In genomic region chr11:65988791-65989592, GRCh38 we compare ENCODE assay signal across 9 cellular contexts. TPM values are rescaled to one million over a fixed set of nuclear protein-coding genes. Genes with fewer than 3 reads are reported as not detected.
DNase-seq lines count a peak whose midpoint lies in the region; ATAC-seq, FAIRE-seq and TF ChIP-seq lines count a peak whose summit lies in the region.
"Had no signal": no experiment of that assay in that cellular context is flagged by ENCODE, and none has a peak within 500 bp of the region (broad histone marks: within the 10 kb centered on the region; RNA-seq: fewer than 3 reads in every experiment).

No MANE protein-coding gene starts in this region.

- peak; percentile 70 for FAIRE-seq in H54 (lab: Jason Lieb, UNC)

- H3K79me2 ChIP-seq in Loucy (ENCODE audit: insufficient read depth, low read length) (no peaks in the 10 kb centered on the region), neural cell (replicated peaks; ENCODE audit: insufficient read depth, low read length) (no peaks in the 10 kb centered on the region)

- no peaks in the 10 kb centered on the region for H3K4me1 ChIP-seq in Loucy (ENCODE audit: insufficient read depth, low read length, poor library complexity, severe bottlenecking)
- H3K4me1 ChIP-seq in stomach = peaks cover 0 to 10% (median 3%) of the 10 kb centered on the region in 4 donors

- H3K27me3 Mint-ChIP-seq in activated T-cell treated with anti-CD3 and anti-CD28 coated beads, Interleukin-2, amount 50 U/mL, for 72 hours (ENCODE audit: low read depth) = no peaks in the 10 kb centered on the region

- H3K4me3 ChIP-seq in Loucy (ENCODE audit: low read length, poor library complexity, severe bottlenecking) = no peak overlapping the region
- H3K4me3 ChIP-seq in neural cell (ENCODE audit: low read length) = no peak overlapping the region
- H3K4me3 ChIP-seq in stomach = no peak overlapping the region

- no peak overlapping the region for H3K4me2 ChIP-seq in Loucy (ENCODE audit: low read depth, low read length, poor library complexity, severe bottlenecking)
- no peak overlapping the region for H3K4me2 ChIP-seq in neural cell (ENCODE audit: low read length)

- TF ChIP-seq CTCF in Loucy (conservative IDR thresholded peaks at IDR 0.05; ENCODE audit: low read length) (peak; percentile 100), neural cell (IDR thresholded peaks at IDR 0.05; ENCODE audit: poor library complexity, severe bottlenecking) (peak; percentile 100), stomach (IDR thresholded peaks at IDR 0.05) (peak in 6 of 7 experiments; percentile 26 to 99 (median 86))

- no peak for TF ChIP-seq EP300 in neural cell (conservative IDR thresholded peaks at IDR 0.05; ENCODE audit: poor library complexity, severe bottlenecking)
- TF ChIP-seq EP300 in stomach (IDR thresholded peaks at IDR 0.05) = no peak

- H3K36me3 ChIP-seq in Loucy (ENCODE audit: insufficient read depth, low read length) = no peaks in the 10 kb centered on the region
- H3K36me3 ChIP-seq in neural cell (ENCODE audit: insufficient read depth, low read length) = no peaks in the 10 kb centered on the region
- H3K36me3 ChIP-seq in stomach = peaks cover 0 to 13% (median 4%) of the 10 kb centered on the region in 4 donors

- intact Hi-C loops in stomach (cut with DNase I; ENCODE audit: low total_unique reads) = no loop called here

- H3K4me3 Mint-ChIP-seq in activated T-cell treated with anti-CD3 and anti-CD28 coated beads, Interleukin-2, amount 50 U/mL, for 72 hours = no peak overlapping the region

- H3K4me1 Mint-ChIP-seq in activated T-cell treated with anti-CD3 and anti-CD28 coated beads, Interleukin-2, amount 50 U/mL, for 72 hours (ENCODE audit: low read depth) = no peaks in the 10 kb centered on the region

- H3K27ac ChIP-seq in neural cell (ENCODE audit: low read length) (no peak overlapping the region), stomach (peak overlapping the region in 3 of 5 donors; percentile 34 to 57 (median 42))

- TF ChIP-seq RAD21 in neural cell (conservative IDR thresholded peaks at IDR 0.05) = peak; percentile 99

- H3K9me2 ChIP-seq in Loucy (replicated peaks; ENCODE audit: low read depth, low read length) = no peaks in the 10 kb centered on the region
- no peaks in the 10 kb centered on the region for H3K9me2 ChIP-seq in neural cell (ENCODE audit: insufficient read depth, low read length)

- H3F3A ChIP-seq in Loucy (ENCODE audit: low read depth) = peaks cover 2% of the 10 kb centered on the region; the same call in 1 of the 2 replicates
- no peaks in the 10 kb centered on the region for H3F3A ChIP-seq in neural cell (ENCODE audit: insufficient read depth, low read length, poor library complexity, severe bottlenecking)

- H3K9ac ChIP-seq in Loucy (ENCODE audit: low read depth, low read length, poor library complexity, severe bottlenecking) (no peak overlapping the region), neural cell (ENCODE audit: low read length) (no peak overlapping the region)

- H3K9me3 Mint-ChIP-seq in activated T-cell treated with anti-CD3 and anti-CD28 coated beads, Interleukin-2, amount 50 U/mL, for 72 hours = no peaks in the 10 kb centered on the region

- H4K20me1 ChIP-seq in Loucy (ENCODE audit: insufficient read depth, low read length, poor library complexity, severe bottlenecking) (no peaks in the 10 kb centered on the region), neural cell (ENCODE audit: insufficient read depth) (no peaks in the 10 kb centered on the region)

- H3K9me3 ChIP-seq in Loucy (ENCODE audit: insufficient read depth, low read depth, low read length) (no peaks in the 10 kb centered on the region), neural cell (ENCODE audit: low read length) (no peaks in the 10 kb centered on the region), stomach (no peaks in the 10 kb centered on the region)

- H3K27ac Mint-ChIP-seq in activated T-cell treated with anti-CD3 and anti-CD28 coated beads, Interleukin-2, amount 50 U/mL, for 72 hours = peak overlapping the region; percentile 74

- ATAC-seq in activated T-cell treated with anti-CD3 and anti-CD28 coated beads, Interleukin-2, amount 50 U/mL, for 72 hours (replicated peaks in 1 of 2) = peak; percentile 98 to 99

- no peaks in the 10 kb centered on the region for H3K27me3 ChIP-seq in Loucy (ENCODE audit: insufficient read depth, low read length, poor library complexity, severe bottlenecking)
- no peaks in the 10 kb centered on the region for H3K27me3 ChIP-seq in neural cell (ENCODE audit: insufficient read depth, low read depth, low read length)
- no peaks in the 10 kb centered on the region for H3K27me3 ChIP-seq in stomach

- peaks cover 0 to 3% of the 10 kb centered on the region in 2 donors for H3K36me3 Mint-ChIP-seq in activated T-cell treated with anti-CD3 and anti-CD28 coated beads, Interleukin-2, amount 50 U/mL, for 72 hours (ENCODE audit: insufficient read depth in 2 of 2)

- WGBS in stomach, 5 donors = 10 to 25% (median 15%) methylated on average over 10 of the region's 10 CpGs

- DNase-seq in EH (ENCODE audit: low read depth) (peak; percentile 95), H54 (ENCODE audit: insufficient read length, low spot score) (peak; percentile 79), RPMI7951 (ENCODE audit: low read depth) (peak; percentile 92), fibroblast of gingiva (ENCODE audit: low read depth) (peak; percentile 91), stomach (peak; percentile 93)
- DNase-seq in activated T-cell treated with anti-CD3 and anti-CD28 coated beads, Interleukin-2, amount 50 U/mL, for 72 hours = peak; percentile 89 to 91

- H2AFZ ChIP-seq in Loucy (ENCODE audit: low read length) (no peak overlapping the region), neural cell (ENCODE audit: low read depth, low read length) (no peak overlapping the region)

- TF ChIP-seq POLR2A in H54 (IDR thresholded peaks at IDR 0.05; ENCODE audit: low read depth, low read length) (no peak), stomach (IDR thresholded peaks at IDR 0.05) (no peak)

TF ChIP-seq in neural cell, 6 proteins besides CTCF, POLR2A, EP300 and RAD21:
- TF ChIP-seq POLR2AphosphoS5 (IDR thresholded peaks at IDR 0.05) (peak; percentile 41), REST (IDR thresholded peaks at IDR 0.05; ENCODE audit: borderline replicate concordance) (no peak), TAF1 (IDR thresholded peaks at IDR 0.05; ENCODE audit: low read depth) (no peak), EZH2 (IDR thresholded peaks at IDR 0.05; ENCODE audit: borderline replicate concordance, insufficient read depth, low read length, poor library complexity, severe bottlenecking) (no peak), SMC3 (conservative IDR thresholded peaks at IDR 0.05; ENCODE audit: poor library complexity) (peak; percentile 96), MXI1 (conservative IDR thresholded peaks at IDR 0.05; ENCODE audit: poor library complexity, severe bottlenecking) (peak; percentile 17)

RNA-seq across cellular contexts. Expression of gene EIF1AD, which starts 13.0 kb away (rescaled TPM):
- total RNA-seq in RPMI7951 (2014; rRNA removed; shearing (Covaris generic)) = 38.4 and 42.7 TPM in 2 replicates
- total RNA-seq in activated T-cell treated with anti-CD3 and anti-CD28 coated beads, Interleukin-2, amount 50 U/mL, for 72 hours = 10 to 100 TPM; 39.1 to 40.8 TPM
- polyA plus RNA-seq in neural cell (34.9 and 35.4 TPM in 2 replicates), stomach (10 to 100 TPM; 10.5 to 13.6 (median 13.1) TPM)
- 34.3 and 36.7 TPM in 2 replicates for polyA minus RNA-seq in neural cell
- 10 to 100 TPM in 2 of 5 donors, 1 to 10 TPM in 2, not detected in 1; 3.8 to 26.1 (median 12.9) TPM for total RNA-seq in stomach

RNA-seq across cellular contexts. Expression of gene BANF1, which starts 13.3 kb away (rescaled TPM):
- total RNA-seq in RPMI7951 (2014; rRNA removed; shearing (Covaris generic)) = 66.9 and 101 TPM in 2 replicates
- 100 to 1,000 TPM; 166 to 174 TPM for total RNA-seq in activated T-cell treated with anti-CD3 and anti-CD28 coated beads, Interleukin-2, amount 50 U/mL, for 72 hours
- polyA plus RNA-seq in neural cell (41.6 and 60.0 TPM in 2 replicates), stomach (100 to 1,000 TPM; 150 to 207 (median 180) TPM)
- polyA minus RNA-seq in neural cell = 16.3 and 20.0 TPM in 2 replicates
- total RNA-seq in stomach = 10 to 100 TPM; 12.3 to 58.4 (median 27.2) TPM

RNA-seq across cellular contexts. Expression of gene CST6, which starts 22.8 kb away (rescaled TPM):
- total RNA-seq in RPMI7951 (2014; rRNA removed; shearing (Covaris generic)) = 0.60 and 1.5 TPM in 2 replicates
- under 1 TPM; 0.34 to 0.79 TPM for total RNA-seq in activated T-cell treated with anti-CD3 and anti-CD28 coated beads, Interleukin-2, amount 50 U/mL, for 72 hours
- polyA plus RNA-seq in neural cell (not detected in 2 replicates), stomach (1 to 10 TPM in 1 of 3 donors, under 1 TPM in 1, not detected in 1; 0.50 to 6.6 TPM)
- polyA minus RNA-seq in neural cell = not detected in 2 replicates
- total RNA-seq in stomach = 10 to 100 TPM in 1 of 5 donors, not detected in 4; 47.8 TPM
- total RNA-seq: temporal lobe had no signal

RNA-seq across cellular contexts. Expression of gene SART1, which starts 27.5 kb away (rescaled TPM):
- 39.4 and 58.1 TPM in 2 replicates for total RNA-seq in RPMI7951 (2014; rRNA removed; shearing (Covaris generic))
- 10 to 100 TPM; 63.2 to 75.9 TPM for total RNA-seq in activated T-cell treated with anti-CD3 and anti-CD28 coated beads, Interleukin-2, amount 50 U/mL, for 72 hours
- polyA plus RNA-seq in neural cell (34.9 and 38.4 TPM in 2 replicates), stomach (10 to 100 TPM; 76.1 to 93.2 (median 88.9) TPM)
- polyA minus RNA-seq in neural cell = 31.4 and 57.5 TPM in 2 replicates
- total RNA-seq in stomach = 100 to 1,000 TPM in 2 of 5 donors, 10 to 100 TPM in 3; 26.1 to 278 (median 38.4) TPM

RNA-seq across cellular contexts. Expression of gene CATSPER1, which starts 37.3 kb away (rescaled TPM):
- total RNA-seq in RPMI7951 (2014; rRNA removed; shearing (Covaris generic)) = 0.20 and 0.36 TPM in 2 replicates
- under 1 TPM in 1 of 2 donors, not detected in 1; 0.49 TPM for total RNA-seq in activated T-cell treated with anti-CD3 and anti-CD28 coated beads, Interleukin-2, amount 50 U/mL, for 72 hours
- not detected in 2 replicates for polyA plus RNA-seq in neural cell
- polyA minus RNA-seq in neural cell = not detected in 2 replicates
- total RNA-seq in stomach = not detected
- polyA plus RNA-seq in stomach = 1 to 10 TPM in 1 of 3 donors, under 1 TPM in 2; 0.08 to 1.4 (median 0.68) TPM
- total RNA-seq: temporal lobe had no signal
